ENCODE assay signal across 24 cellular contexts in genomic region chr6:99618649-99619408, GRCh38. TPM values are rescaled to one million over a fixed set of nuclear protein-coding genes. Genes with fewer than 3 reads are reported as not detected.
DNase-seq lines count a peak whose midpoint lies in the region; ATAC-seq and TF ChIP-seq lines count a peak whose summit lies in the region.
"Had no signal": no experiment of that assay in that cellular context is flagged by ENCODE, and none has a peak within 500 bp of the region (broad histone marks: within the 10 kb centered on the region; RNA-seq: fewer than 3 reads in every experiment).

No MANE protein-coding gene starts in this region.

- ATAC-seq in activated naive CD8-positive, alpha-beta T cell treated with anti-CD3 and anti-CD28 coated beads, Interleukin-2, amount 10 ng/mL, durations not matched to agents 7 days and 5 days (ENCODE audit: low read depth): no peak
- ATAC-seq in HG03175 (IDR thresholded peaks at IDR 0.05; ENCODE audit: unreplicated experiment): no peak
- ATAC-seq in HG02870 (IDR thresholded peaks at IDR 0.05; ENCODE audit: unreplicated experiment): no peak
- ATAC-seq in HG03521 (IDR thresholded peaks at IDR 0.05; ENCODE audit: unreplicated experiment): no peak
- ATAC-seq: esophagus mucosa, gastroesophageal sphincter, HCT116 had no signal

- peak overlapping the region; percentile 60 for H3K4me3 ChIP-seq in iPS-15b (ENCODE audit: low read depth, low read length)
- H3K4me3 ChIP-seq: gastroesophageal sphincter, lung had no signal

- peaks cover 98% of the 10 kb centered on the region for H3K27me3 ChIP-seq in iPS-15b (ENCODE audit: control insufficient read depth, insufficient read depth, low read length)

- DNase-seq in activated naive CD8-positive, alpha-beta T cell treated with anti-CD3 and anti-CD28 coated beads, Interleukin-2, amount 10 ng/mL, durations not matched to agents 7 days and 5 days: no peak
- DNase-seq in activated naive CD8-positive, alpha-beta T cell treated with anti-CD3 and anti-CD28 coated beads for 36 hours: no peak
- peak; percentile 79 for DNase-seq in retina
- DNase-seq: activated CD4-positive, alpha-beta T cell treated with anti-CD3 and anti-CD28 coated beads, Interleukin-2, amount 50 U/mL, for 1 hour; NCI-H1694; NCI-H748 treated with DMSO at 0.1 percent for 48 hours; occipital lobe; SIG-M5; stimulated activated CD4-positive, alpha-beta T cell treated with anti-CD3 and anti-CD28 coated beads, Interleukin-12 subunit alpha, Interleukin-12 subunit beta, amount 100 ng/mL, for 4 hours; T-helper 2 cell had no signal

- peak overlapping the region; percentile 28 for H3K27ac Mint-ChIP-seq in activated naive CD8-positive, alpha-beta T cell treated with anti-CD3 and anti-CD28 coated beads, Interleukin-2, amount 10 ng/mL, durations not matched to agents 7 days and 5 days
- no peak overlapping the region for H3K27ac Mint-ChIP-seq in activated naive CD8-positive, alpha-beta T cell treated with anti-CD3 and anti-CD28 coated beads for 36 hours
- H3K27ac Mint-ChIP-seq in brain: no peak overlapping the region
- H3K27ac Mint-ChIP-seq: activated T-helper 2 cell treated with anti-CD3 and anti-CD28 coated beads, Interferon-gamma antibody, Interleukin-2, Interleukin-4, amounts not matched to agents 10 μg/mL and 5 μg/mL and 100 μg/mL, durations not matched to agents 14 hours and 24 hours and 36 hours had no signal

- POLR2A ChIA-PET in activated naive CD8-positive, alpha-beta T cell treated with anti-CD3 and anti-CD28 coated beads, Interleukin-2, amount 10 ng/mL, durations not matched to agents 7 days and 5 days (lab: Charles Lee): no interaction called here

- H3K27me3 Mint-ChIP-seq in activated naive CD8-positive, alpha-beta T cell treated with anti-CD3 and anti-CD28 coated beads, Interleukin-2, amount 10 ng/mL, durations not matched to agents 7 days and 5 days: peaks cover 82% of the 10 kb centered on the region
- peaks cover 93% of the 10 kb centered on the region for H3K27me3 Mint-ChIP-seq in activated naive CD8-positive, alpha-beta T cell treated with anti-CD3 and anti-CD28 coated beads for 36 hours
- peaks cover 98% of the 10 kb centered on the region for H3K27me3 Mint-ChIP-seq in brain

- H3K36me3 Mint-ChIP-seq in activated naive CD8-positive, alpha-beta T cell treated with anti-CD3 and anti-CD28 coated beads, Interleukin-2, amount 10 ng/mL, durations not matched to agents 7 days and 5 days: peaks cover 4% of the 10 kb centered on the region
- peaks cover 3% of the 10 kb centered on the region for H3K36me3 Mint-ChIP-seq in activated naive CD8-positive, alpha-beta T cell treated with anti-CD3 and anti-CD28 coated beads for 36 hours
- no peaks in the 10 kb centered on the region for H3K36me3 Mint-ChIP-seq in brain

- H3K4me1 Mint-ChIP-seq in activated naive CD8-positive, alpha-beta T cell treated with anti-CD3 and anti-CD28 coated beads, Interleukin-2, amount 10 ng/mL, durations not matched to agents 7 days and 5 days: peaks cover 9% of the 10 kb centered on the region
- H3K4me1 Mint-ChIP-seq in activated naive CD8-positive, alpha-beta T cell treated with anti-CD3 and anti-CD28 coated beads for 36 hours: peaks cover 5% of the 10 kb centered on the region
- H3K4me1 Mint-ChIP-seq in brain: peaks cover 10% of the 10 kb centered on the region

- H3K4me1 ChIP-seq in iPS-15b (ENCODE audit: control insufficient read depth, insufficient read depth, low read length): peaks cover 4% of the 10 kb centered on the region

- peaks cover 4% of the 10 kb centered on the region for H3K9me3 ChIP-seq in iPS-15b (ENCODE audit: control insufficient read depth, insufficient read depth, low read length)
- H3K9me3 ChIP-seq: gastroesophageal sphincter had no signal

- TF ChIP-seq CTCF in brain (conservative IDR thresholded peaks at IDR 0.05): no peak

- H3K9me3 Mint-ChIP-seq in activated naive CD8-positive, alpha-beta T cell treated with anti-CD3 and anti-CD28 coated beads, Interleukin-2, amount 10 ng/mL, durations not matched to agents 7 days and 5 days: no peaks in the 10 kb centered on the region
- H3K9me3 Mint-ChIP-seq in activated naive CD8-positive, alpha-beta T cell treated with anti-CD3 and anti-CD28 coated beads for 36 hours: no peaks in the 10 kb centered on the region
- peaks cover 4 to 14% (median 7%) of the 10 kb centered on the region in 5 experiments for H3K9me3 Mint-ChIP-seq in brain
- H3K9me3 Mint-ChIP-seq: activated T-helper 2 cell treated with anti-CD3 and anti-CD28 coated beads, Interferon-gamma antibody, Interleukin-2, Interleukin-4, amounts not matched to agents 10 μg/mL and 5 μg/mL and 100 μg/mL, durations not matched to agents 14 hours and 24 hours and 36 hours had no signal

- no peaks in the 10 kb centered on the region for H3K36me3 ChIP-seq in iPS-15b (ENCODE audit: control insufficient read depth, insufficient read depth, low read length)
- H3K36me3 ChIP-seq: gastroesophageal sphincter had no signal

- H3K9ac ChIP-seq in iPS-15b (ENCODE audit: low read depth, low read length): no peak overlapping the region

- H3K4me3 Mint-ChIP-seq in activated naive CD8-positive, alpha-beta T cell treated with anti-CD3 and anti-CD28 coated beads, Interleukin-2, amount 10 ng/mL, durations not matched to agents 7 days and 5 days: no peak overlapping the region
- H3K4me3 Mint-ChIP-seq in activated naive CD8-positive, alpha-beta T cell treated with anti-CD3 and anti-CD28 coated beads for 36 hours: no peak overlapping the region
- H3K4me3 Mint-ChIP-seq in brain: peak overlapping the region; percentile 33 to 77 (median 69)

RNA-seq across cellular contexts. Expression of gene PRDM13, which starts 12.2 kb away (rescaled TPM):
- not detected for total RNA-seq in activated naive CD8-positive, alpha-beta T cell treated with anti-CD3 and anti-CD28 coated beads, Interleukin-2, amount 10 ng/mL, durations not matched to agents 7 days and 5 days
- total RNA-seq in activated naive CD8-positive, alpha-beta T cell treated with anti-CD3 and anti-CD28 coated beads for 36 hours: under 1 TPM in 1 of 2 experiments, not detected in 1; 0.10 TPM
- 2.5 TPM for polyA plus RNA-seq in brain (ENCODE audit: insufficient read depth, low read depth, low replicate concordance)
- total RNA-seq: A172; activated T-helper 2 cell treated with anti-CD3 and anti-CD28 coated beads, Interferon-gamma antibody, Interleukin-2, Interleukin-4, amounts not matched to agents 10 μg/mL and 5 μg/mL and 100 μg/mL, durations not matched to agents 14 hours and 24 hours and 36 hours; dermis microvascular lymphatic vessel endothelial cell; esophagus mucosa; gastroesophageal sphincter; lung; occipital lobe; renal cortical epithelial cell; urinary bladder had no signal
- polyA plus RNA-seq: lung, urinary bladder had no signal

RNA-seq across cellular contexts. Expression of gene CCNC, which starts 50.4 kb away (rescaled TPM):
- 10 to 100 TPM; 43.5 to 46.4 TPM for total RNA-seq in activated naive CD8-positive, alpha-beta T cell treated with anti-CD3 and anti-CD28 coated beads, Interleukin-2, amount 10 ng/mL, durations not matched to agents 7 days and 5 days
- total RNA-seq in activated naive CD8-positive, alpha-beta T cell treated with anti-CD3 and anti-CD28 coated beads for 36 hours: 10 to 100 TPM; 77.3 to 80.5 TPM
- polyA plus RNA-seq in brain (ENCODE audit: insufficient read depth, low read depth, low replicate concordance): 18.6 TPM

Comparison
In these comparisons a context has a peak if more than half of its experiments do, and no peak if none do; other contexts are left out.
1. H3K4me3 Mint-ChIP-seq: peak in brain (5 of 5); none in activated naive CD8-positive, alpha-beta T cell treated with anti-CD3 and anti-CD28 coated beads, Interleukin-2, amount 10 ng/mL, durations not matched to agents 7 days and 5 days (single experiment) and activated naive CD8-positive, alpha-beta T cell treated with anti-CD3 and anti-CD28 coated beads for 36 hours (single experiment).